ENCODE assay signal across 9 cellular contexts in the genomic region with DNA sequence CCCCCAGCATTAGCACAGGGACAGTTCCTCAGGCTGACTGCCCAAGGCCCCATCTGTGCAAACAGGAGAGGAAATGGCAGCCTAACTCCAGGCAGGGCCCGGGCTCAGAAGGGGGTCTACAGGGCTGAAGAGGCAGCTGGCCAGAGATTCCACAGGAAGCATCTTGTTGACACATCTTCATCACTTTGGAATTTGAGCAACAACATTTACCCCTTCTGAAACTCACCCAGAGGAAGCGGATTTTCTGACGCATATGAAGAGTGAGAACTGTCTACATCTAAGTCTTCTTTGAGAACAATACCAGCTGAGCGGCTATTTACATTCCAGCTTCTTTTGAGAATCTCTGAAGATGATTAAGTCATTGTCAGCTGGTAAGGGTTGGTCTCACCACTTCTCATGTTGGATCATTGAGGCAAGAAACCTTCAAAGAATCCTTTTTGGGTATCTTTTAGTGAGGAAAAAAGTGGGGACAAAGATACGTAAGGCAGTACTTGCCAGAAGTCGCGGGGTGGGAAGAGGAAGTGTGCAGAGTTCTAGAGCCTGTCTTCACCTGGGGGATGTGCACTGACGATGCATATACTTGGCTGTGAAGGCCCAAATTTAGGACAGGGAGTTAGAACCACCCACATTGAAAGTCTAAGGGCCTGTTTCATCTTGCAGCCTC. TPM values are rescaled to one million over a fixed set of nuclear protein-coding genes. Genes with fewer than 3 reads are reported as not detected.
A peak's percentile ranks its signal among the peaks of the same experiment; 100 is the strongest.
DNase-seq lines count a peak whose midpoint lies in the region; ATAC-seq and TF ChIP-seq lines count a peak whose summit lies in the region.
"Had no signal": no experiment of that assay in that cellular context is flagged by ENCODE, and none has a peak within 500 bp of the region (broad histone marks: within the 10 kb centered on the region; RNA-seq: fewer than 3 reads in every experiment).

No MANE protein-coding gene starts in this region.

- ATAC-seq in HG03064 (IDR thresholded peaks at IDR 0.05; ENCODE audit: low read depth, unreplicated experiment): peak; percentile 61

- no peaks in the 10 kb centered on the region for H3K9me3 ChIP-seq in right atrium auricular region

- no peak overlapping the region for H3K4me3 ChIP-seq in right atrium auricular region

- H3K27ac Mint-ChIP-seq in activated naive CD4-positive, alpha-beta T cell treated with anti-CD3 and anti-CD28 coated beads, Interleukin-2, amount 10 ng/mL, durations not matched to agents 7 days and 5 days: peak overlapping the region; percentile 89
- peak overlapping the region; percentile 74 for H3K27ac Mint-ChIP-seq in osteocyte (ENCODE audit: unreplicated experiment)

- TF ChIP-seq CTCF in osteocyte (IDR thresholded peaks at IDR 0.05) (no peak), right atrium auricular region (IDR thresholded peaks at IDR 0.05) (no peak)

- H3K27me3 ChIP-seq in right atrium auricular region: no peaks in the 10 kb centered on the region

- H3K36me3 Mint-ChIP-seq in activated naive CD4-positive, alpha-beta T cell treated with anti-CD3 and anti-CD28 coated beads, Interleukin-2, amount 10 ng/mL, durations not matched to agents 7 days and 5 days: peaks cover 5% of the 10 kb centered on the region
- H3K36me3 Mint-ChIP-seq in osteocyte (ENCODE audit: unreplicated experiment): no peaks in the 10 kb centered on the region
- H3K36me3 Mint-ChIP-seq: brain had no signal

- DNase-seq in activated naive CD4-positive, alpha-beta T cell treated with anti-CD3 and anti-CD28 coated beads, Interleukin-2, amount 10 ng/mL, durations not matched to agents 7 days and 5 days: peak; percentile 36
- no peak for DNase-seq in activated naive CD4-positive, alpha-beta T cell (lab: John Stamatoyannopoulos, UW)
- DNase-seq in T1000 (lab: John Stamatoyannopoulos, UW) (peak; percentile 56), osteocyte (ENCODE audit: extremely low spot score, unreplicated experiment) (no peak), anterior cingulate cortex (lab: John Stamatoyannopoulos, UW) (no peak), right atrium auricular region (ENCODE audit: low spot score) (no peak), DMS79 (lab: John Stamatoyannopoulos, UW) (no peak)

- CTCF ChIA-PET in activated naive CD4-positive, alpha-beta T cell treated with anti-CD3 and anti-CD28 coated beads, Interleukin-2, amount 10 ng/mL, durations not matched to agents 7 days and 5 days (lab: Charles Lee): interaction anchor here (1.0 to 2.0 kb wide), 6 partner anchors 17 to 153 kb away, joined by 4 to 8 read pairs (median 5); a partner anchor contains a TSS

- H3K27ac ChIP-seq in right atrium auricular region: no peak overlapping the region

- peaks cover 0 to 25% of the 10 kb centered on the region in 2 donors for H3K4me1 ChIP-seq in right atrium auricular region

- no peaks in the 10 kb centered on the region for H3K36me3 ChIP-seq in right atrium auricular region

- H3K4me3 Mint-ChIP-seq in activated naive CD4-positive, alpha-beta T cell treated with anti-CD3 and anti-CD28 coated beads, Interleukin-2, amount 10 ng/mL, durations not matched to agents 7 days and 5 days: no peak overlapping the region
- no peak overlapping the region for H3K4me3 Mint-ChIP-seq in osteocyte (ENCODE audit: unreplicated experiment)
- H3K4me3 Mint-ChIP-seq: brain had no signal

- H3K27me3 Mint-ChIP-seq in activated naive CD4-positive, alpha-beta T cell treated with anti-CD3 and anti-CD28 coated beads, Interleukin-2, amount 10 ng/mL, durations not matched to agents 7 days and 5 days: no peaks in the 10 kb centered on the region
- H3K27me3 Mint-ChIP-seq in osteocyte (ENCODE audit: unreplicated experiment): no peaks in the 10 kb centered on the region
- H3K27me3 Mint-ChIP-seq: brain had no signal

- peaks cover 32% of the 10 kb centered on the region for H3K4me1 Mint-ChIP-seq in activated naive CD4-positive, alpha-beta T cell treated with anti-CD3 and anti-CD28 coated beads, Interleukin-2, amount 10 ng/mL, durations not matched to agents 7 days and 5 days
- H3K4me1 Mint-ChIP-seq in osteocyte (ENCODE audit: unreplicated experiment): peaks cover 25% of the 10 kb centered on the region

- H3K9me3 Mint-ChIP-seq in activated naive CD4-positive, alpha-beta T cell treated with anti-CD3 and anti-CD28 coated beads, Interleukin-2, amount 10 ng/mL, durations not matched to agents 7 days and 5 days: no peaks in the 10 kb centered on the region
- H3K9me3 Mint-ChIP-seq in osteocyte (ENCODE audit: unreplicated experiment): no peaks in the 10 kb centered on the region
- H3K9me3 Mint-ChIP-seq: brain had no signal

RNA-seq across cellular contexts. Expression of a gene that starts 25.4 kb away (rescaled TPM):
- 181 and 196 TPM in 2 replicates for total RNA-seq in osteocyte
- 100 to 1,000 TPM; 255 to 283 TPM for total RNA-seq in right atrium auricular region

RNA-seq across cellular contexts. Expression of a gene that starts 44.3 kb away (rescaled TPM):
- total RNA-seq in osteocyte: 39.3 and 46.6 TPM in 2 replicates
- 1 to 10 TPM; 1.3 to 3.0 TPM for total RNA-seq in right atrium auricular region

Comparison
In these comparisons a context has a peak if more than half of its experiments do, and no peak if none do; other contexts are left out.
1. DNase-seq: peak in activated naive CD4-positive, alpha-beta T cell treated with anti-CD3 and anti-CD28 coated beads, Interleukin-2, amount 10 ng/mL, durations not matched to agents 7 days and 5 days (single experiment) and T1000 (single experiment); none in activated naive CD4-positive, alpha-beta T cell (0 of 4), osteocyte (single experiment), anterior cingulate cortex (0 of 58), right atrium auricular region (single experiment) and DMS79 (single experiment).
2. RNA of a gene that starts 44.3 kb away (total RNA-seq): 39.3 to 46.6 TPM in osteocyte; 1.3 to 3.0 TPM in right atrium auricular region; every median in the first group is over 10 times any median in the second.